24 cellular contexts compared by ENCODE assay signal in the genomic region with DNA sequence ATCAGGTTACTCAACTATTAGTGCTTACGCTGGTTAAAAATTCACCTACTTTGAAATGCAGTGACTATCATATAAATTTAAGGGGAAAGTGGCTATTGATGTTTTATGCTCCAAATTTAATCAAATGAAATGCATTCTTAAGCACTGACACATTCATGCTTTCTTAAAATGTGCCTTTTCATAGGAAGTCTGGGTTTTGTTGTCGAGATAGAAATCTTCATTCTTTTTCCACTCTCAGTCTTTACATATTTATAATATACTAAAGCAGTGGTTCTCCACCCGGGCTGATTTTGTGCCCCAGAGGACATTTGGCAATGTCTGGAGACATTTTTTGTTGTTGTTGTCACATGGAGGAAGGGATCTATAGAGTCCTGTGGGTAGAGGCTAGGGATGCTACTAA.
"Had no signal": no experiment of that assay in that cellular context is flagged by ENCODE, and none has a peak within 500 bp of the region (broad histone marks: within the 10 kb centered on the region; RNA-seq: fewer than 3 reads in every experiment).

No MANE protein-coding gene starts in this region.

- H3K4me2 ChIP-seq: neural progenitor cell had no signal

- H3K4me1 ChIP-seq: parathyroid adenoma, psoas muscle, right lobe of liver, sigmoid colon, stomach, thyroid gland, tibial nerve, upper lobe of left lung, vagina had no signal

- H3K27ac ChIP-seq: neural progenitor cell, ovary, parathyroid adenoma, psoas muscle, right lobe of liver, sigmoid colon, stomach, thoracic aorta, thyroid gland, tibial nerve, upper lobe of left lung, vagina had no signal

- ATAC-seq: natural killer cell; psoas muscle; right cardiac atrium; right lobe of liver; stimulated activated effector memory CD8-positive, alpha-beta T cell treated with anti-CD3 and anti-CD28 coated beads, Interleukin-12 subunit alpha, Interleukin-12 subunit beta, amount 100 ng/mL, for 72 hours; stimulated activated naive B cell treated with anti-CD40 and anti-IgM and Interleukin-4, amounts not matched to agents 10 μg/mL and 1 μg/mL and 100 μg/mL, for 72 hours had no signal

- H3K4me3 ChIP-seq: neural progenitor cell, ovary, psoas muscle, right lobe of liver, sigmoid colon, stomach, thoracic aorta, thyroid gland, tibial nerve, upper lobe of left lung, vagina had no signal

- H3K79me2 ChIP-seq: parathyroid adenoma had no signal

- DNase-seq: natural killer cell; occipital lobe; ovary; posterior cingulate gyrus; psoas muscle; right cardiac atrium; right lobe of liver; sigmoid colon; small intestine; stimulated activated CD4-positive, alpha-beta T cell treated with anti-CD3 and anti-CD28 coated beads, Interleukin-15, amount 100 ng/mL, for 24 hours; stimulated activated CD4-positive, alpha-beta T cell treated with anti-CD3 and anti-CD28 coated beads, Interleukin-2, amount 100 ng/mL, for 24 hours; stimulated activated CD4-positive, alpha-beta T cell treated with anti-CD3 and anti-CD28 coated beads, Interleukin-2, amount 100 ng/mL, for 48 hours; stimulated activated CD4-positive, alpha-beta T cell treated with anti-CD3 and anti-CD28 coated beads, Interleukin-4, amount 100 ng/mL, for 24 hours; stimulated activated naive B cell treated with anti-CD40 and anti-IgM and Interleukin-4, amounts not matched to agents 10 μg/mL and 1 μg/mL and 100 μg/mL, for 72 hours; stimulated activated naive CD4-positive, alpha-beta T cell treated with Interleukin-2 at 50 U/mL for 16 hours; stomach; thyroid gland; upper lobe of left lung had no signal

- H3K27me3 ChIP-seq: neural progenitor cell, right lobe of liver, sigmoid colon, stomach, thyroid gland, tibial nerve, upper lobe of left lung, vagina had no signal

- H2AFZ ChIP-seq: neural progenitor cell, parathyroid adenoma had no signal

- H3K9ac ChIP-seq: neural progenitor cell, parathyroid adenoma had no signal

- H3K36me3 ChIP-seq: neural progenitor cell, ovary, right lobe of liver, sigmoid colon, stomach, thoracic aorta, thyroid gland, tibial nerve, upper lobe of left lung, vagina had no signal

- H3K9me3 ChIP-seq: ovary, psoas muscle, right lobe of liver, sigmoid colon, stomach, thoracic aorta, thyroid gland, tibial nerve, upper lobe of left lung, vagina had no signal
